In the genomic region with DNA sequence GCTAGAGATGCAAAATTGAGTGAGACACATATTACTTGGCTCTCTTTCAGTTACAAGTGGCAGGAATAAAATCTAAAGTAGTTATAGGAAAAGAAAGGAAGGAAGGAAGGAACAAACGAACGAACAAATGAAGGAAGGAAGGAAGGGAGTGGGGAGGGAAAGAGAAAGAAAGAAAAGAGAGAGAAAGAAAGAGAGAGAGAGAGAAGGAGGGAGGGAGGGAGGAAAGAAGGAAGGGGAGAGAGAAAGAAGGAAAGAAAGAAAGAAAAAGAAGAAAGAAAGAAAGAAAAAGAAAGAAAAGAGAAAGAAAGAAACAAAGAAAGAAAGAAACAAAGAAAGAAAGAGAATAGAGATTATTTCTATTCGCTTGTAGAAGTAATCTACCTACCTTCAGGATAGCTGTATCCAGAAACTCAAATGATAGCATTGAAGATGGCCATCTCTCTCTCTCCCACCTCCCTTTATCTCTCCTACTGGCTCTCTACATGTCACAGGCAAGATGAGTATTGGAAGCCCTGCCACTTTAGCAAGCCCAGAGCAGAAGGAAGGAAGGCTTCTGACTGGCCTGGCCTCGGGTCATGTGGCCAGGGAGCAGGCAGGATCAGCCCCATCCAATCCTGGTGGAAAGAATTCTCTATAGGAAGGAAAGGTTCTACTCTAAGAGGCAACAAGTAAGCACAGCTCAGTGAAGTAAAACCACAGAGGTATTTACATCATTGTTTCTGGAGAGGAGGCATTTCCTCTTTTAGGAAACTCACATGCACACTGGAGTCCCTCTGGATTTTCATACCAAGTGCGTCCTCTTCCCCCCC, we compare ENCODE assay signal across 9 cellular contexts.
A peak's percentile ranks its signal among the peaks of the same experiment; 100 is the strongest.
DNase-seq lines count a peak whose midpoint lies in the region; ATAC-seq, FAIRE-seq and TF ChIP-seq lines count a peak whose summit lies in the region.
"Had no signal": no experiment of that assay in that cellular context is flagged by ENCODE, and none has a peak within 500 bp of the region (broad histone marks: within the 10 kb centered on the region; RNA-seq: fewer than 3 reads in every experiment).

No MANE protein-coding gene starts in this region.

- TF ChIP-seq RAD21 in IMR-90 (IDR thresholded peaks at IDR 0.05; ENCODE audit: low read length) (no peak), GM12878 (IDR thresholded peaks at IDR 0.05; ENCODE audit: insufficient read depth, low read depth, low read length) (no peak)

- TF ChIP-seq CTCF in IMR-90 (conservative IDR thresholded peaks at IDR 0.05; ENCODE audit: low read depth, low read length) (no peak), GM12878 (IDR thresholded peaks at IDR 0.05 in 2 of 3, conservative IDR thresholded peaks at IDR 0.05 in 1 of 3; ENCODE audit: control insufficient read depth in 2 of 3, extremely low read depth in 1 of 3, insufficient read depth in 1 of 3, low read depth in 3 of 3, low read length in 3 of 3) (no peak), left lung (IDR thresholded peaks at IDR 0.05) (no peak)

- DNase-seq in EH (ENCODE audit: low read depth): peak; percentile 83
- peak; percentile 43 for DNase-seq in IMR-90
- DNase-seq in GM12878 (ENCODE audit: low read depth, low spot score): no peak
- DNase-seq in naive B cell: peak; percentile 59
- no peak for DNase-seq in left lung
- DNase-seq in D341Med (ENCODE audit: low spot score): no peak
- DNase-seq in activated CD4-positive, CD25-positive, alpha-beta regulatory T cell treated with anti-CD3 and anti-CD28 coated beads, Interleukin-2, amount 50 U/mL, for 72 hours: no peak
- DNase-seq: NCI-H1105 had no signal

- H3K9ac ChIP-seq in IMR-90 (ENCODE audit: low read depth, low read length) (no peak overlapping the region), GM12878 (ENCODE audit: control insufficient read depth, insufficient read depth, low read length) (no peak overlapping the region)

- H3K27ac ChIP-seq in IMR-90 (ENCODE audit: insufficient read depth, low read length) (no peak overlapping the region), GM12878 (ENCODE audit: control insufficient read depth, insufficient read depth) (no peak overlapping the region), left lung (no peak overlapping the region)

- no peak overlapping the region for H2BK5ac ChIP-seq in IMR-90 (ENCODE audit: low read depth, low read length, poor library complexity, severe bottlenecking)

- BruUV-seq in IMR-90 (replicated peaks; lab: Mats Ljungman, UMichigan): no TSS peak
- no TSS peak for BruUV-seq in GM12878 (replicated peaks; lab: Mats Ljungman, UMichigan)

- peak overlapping the region in 7 of 8 donors; percentile 43 to 86 (median 54) for H3K4me3 Mint-ChIP-seq in naive B cell

- no peak overlapping the region for H3K14ac ChIP-seq in IMR-90 (replicated peaks; ENCODE audit: low read depth, low read length)

- H3K27me3 ChIP-seq in IMR-90 (ENCODE audit: control insufficient read depth, insufficient read depth, low read length): peaks cover 16% of the 10 kb centered on the region
- no peaks in the 10 kb centered on the region for H3K27me3 ChIP-seq in GM12878 (replicated peaks in 1 of 2; ENCODE audit: control insufficient read depth in 2 of 2, insufficient read depth in 2 of 2, low read length in 1 of 2)
- no peaks in the 10 kb centered on the region for H3K27me3 ChIP-seq in left lung

- H3K4me1 ChIP-seq in IMR-90 (ENCODE audit: control insufficient read depth, insufficient read depth, low read length) (peaks cover 10% of the 10 kb centered on the region; the same call in 1 of the 2 replicates), GM12878 (ENCODE audit: control insufficient read depth, insufficient read depth, low read length) (peaks cover 13% of the 10 kb centered on the region), left lung (peaks cover 25 to 44% of the 10 kb centered on the region in 2 donors)

- H3K79me2 ChIP-seq in GM12878 (ENCODE audit: control insufficient read depth, insufficient read depth, low read length): no peaks in the 10 kb centered on the region

- H3K56ac ChIP-seq in IMR-90 (ENCODE audit: extremely low read depth, insufficient read depth, low read length): no peak overlapping the region

- H2BK15ac ChIP-seq in IMR-90 (ENCODE audit: low read depth, low read length): no peak overlapping the region

- TF ChIP-seq EP300 in GM12878 (IDR thresholded peaks at IDR 0.05; ENCODE audit: borderline replicate concordance in 1 of 2, control insufficient read depth in 1 of 2, low read depth in 2 of 2, low read length in 2 of 2): no peak

- H4K8ac ChIP-seq in IMR-90 (ENCODE audit: low read depth in 2 of 2, low read length in 2 of 2): no peak overlapping the region

- ATAC-seq in IMR-90 (ENCODE audit: low read depth) (peak; percentile 50), GM12878 (peak; percentile 65), naive B cell (ENCODE audit: low read depth in 2 of 2) (peak; percentile 76 to 78), left lung (no peak), HG03097 (IDR thresholded peaks at IDR 0.05; ENCODE audit: low FRiP score, unreplicated experiment) (no peak)

- no peak overlapping the region for H4K91ac ChIP-seq in IMR-90 (ENCODE audit: insufficient read depth, low read depth, low read length)

- dilution Hi-C loops in IMR-90 (cut with HindIII; ENCODE audit: low sequenced_read_pairs, unreplicated experiment): no loop called here

- H2AFZ ChIP-seq in IMR-90 (replicated peaks; ENCODE audit: low read length, poor library complexity) (no peak overlapping the region), GM12878 (ENCODE audit: control insufficient read depth, low read depth, low read length) (no peak overlapping the region)

- peaks cover 0 to 8% of the 10 kb centered on the region in 2 donors for H3K36me3 Mint-ChIP-seq in naive B cell

- no peak overlapping the region for H2AK9ac ChIP-seq in IMR-90 (replicated peaks; ENCODE audit: low read depth, low read length, poor library complexity)

- H3K18ac ChIP-seq in IMR-90 (ENCODE audit: low read depth, low read length): no peak overlapping the region

- RAD21 ChIA-PET in GM12878 (lab: Charles Lee; ENCODE audit: unreplicated experiment): no interaction called here

- WGBS in IMR-90 (ENCODE audit: extremely low coverage in 2 of 2, insufficient read length in 1 of 2), 2 experiments: 86% methylated on average over 2 of the region's 5 CpGs; no CpG with 5 or more reads in 1 of the 2 experiments
- 26% methylated on average over 5 of the region's 5 CpGs for WGBS in GM12878 (ENCODE audit: insufficient coverage, insufficient replicate concordance, low lambda C conversion rate, missing lambda C conversion rate)

- H3K36me3 ChIP-seq in IMR-90 (ENCODE audit: control insufficient read depth, insufficient read depth, low read length) (no peaks in the 10 kb centered on the region), GM12878 (ENCODE audit: control insufficient read depth in 2 of 2, insufficient read depth in 2 of 2, low read length in 1 of 2) (no peaks in the 10 kb centered on the region), left lung (no peaks in the 10 kb centered on the region)

- intact Hi-C loops in IMR-90 (cut with micrococcal nuclease): no loop called here
- intact Hi-C loops in GM12878 (cut with micrococcal nuclease; ENCODE audit: unreplicated experiment): no loop called here
- intact Hi-C loops in left lung (cut with DNase I): no loop called here

- SMC1A ChIA-PET in GM12878 (lab: Charles Lee; ENCODE audit: uncharacterized antibody, unreplicated experiment): no interaction called here

- H3K4me2 ChIP-seq in IMR-90 (ENCODE audit: low read depth, low read length): no peak overlapping the region
- H3K4me2 ChIP-seq in GM12878 (ENCODE audit: control insufficient read depth, insufficient read depth): no peak overlapping the region

- no peaks in the 10 kb centered on the region for H3K79me1 ChIP-seq in IMR-90 (ENCODE audit: low read depth in 1 of 2, low read length in 2 of 2)

- no peak for TF ChIP-seq POLR2A in IMR-90 (IDR thresholded peaks at IDR 0.05; ENCODE audit: low read depth, low read length)
- TF ChIP-seq POLR2A in GM12878 (IDR thresholded peaks at IDR 0.05; ENCODE audit: low read depth, low read length): no peak

- H3K27me3 Mint-ChIP-seq in naive B cell: no peaks in the 10 kb centered on the region

- POLR2A ChIA-PET in IMR-90 (lab: Charles Lee; ENCODE audit: unreplicated experiment) (no interaction called here), GM12878 (lab: Charles Lee) (no interaction called here)

- H3K9me3 ChIP-seq in IMR-90 (ENCODE audit: control insufficient read depth, insufficient read depth, low read length) (no peaks in the 10 kb centered on the region; the same call in 1 of the 2 replicates), GM12878 (replicated peaks; ENCODE audit: control insufficient read depth, insufficient read depth, low read length) (no peaks in the 10 kb centered on the region; the same call in 2 of the 3 replicates), left lung (no peaks in the 10 kb centered on the region)

- H3K4me3 ChIP-seq in IMR-90 (ENCODE audit: insufficient read depth, low read depth, low read length): no peak overlapping the region
- no peak overlapping the region for H3K4me3 ChIP-seq in GM12878
- no peak overlapping the region for H3K4me3 ChIP-seq in left lung

- H3K23ac ChIP-seq in IMR-90 (ENCODE audit: low read depth, low read length): no peak overlapping the region

- H3K27ac Mint-ChIP-seq in naive B cell: peak overlapping the region; percentile 67 to 98 (median 92)

- H3K9me1 ChIP-seq in IMR-90 (ENCODE audit: insufficient read depth, low read length): no peaks in the 10 kb centered on the region

- no peak overlapping the region for H3K4ac ChIP-seq in IMR-90 (ENCODE audit: low read depth, low read length)

- H2AK5ac ChIP-seq in IMR-90 (ENCODE audit: low read depth, low read length): no peak overlapping the region

- H4K20me1 ChIP-seq in IMR-90 (ENCODE audit: insufficient read depth, low read length): no peaks in the 10 kb centered on the region
- H4K20me1 ChIP-seq in GM12878 (ENCODE audit: control insufficient read depth, insufficient read depth): no peaks in the 10 kb centered on the region

- no peak for FAIRE-seq in GM12878 (lab: Jason Lieb, UNC)

- H2BK20ac ChIP-seq in IMR-90 (ENCODE audit: low read depth, low read length): no peak overlapping the region

- H2BK120ac ChIP-seq in IMR-90 (ENCODE audit: low read depth, low read length): no peak overlapping the region

- H3K4me1 Mint-ChIP-seq in naive B cell: peaks cover 34 to 62% (median 37%) of the 10 kb centered on the region in 3 donors

- peaks cover 4 to 18% (median 10%) of the 10 kb centered on the region in 7 donors for H3K9me3 Mint-ChIP-seq in naive B cell

- CTCF ChIA-PET in IMR-90 (lab: Yijun Ruan, JAX): no interaction called here
- CTCF ChIA-PET in GM12878 (lab: Yijun Ruan, JAX): no interaction called here

- in situ Hi-C loops in IMR-90 (cut with MboI; ENCODE audit: low sequenced_read_pairs) (no loop called here), GM12878 (cut with MboI) (no loop called here)

- no peak overlapping the region for H4K5ac ChIP-seq in IMR-90 (ENCODE audit: low read depth, low read length)

TF ChIP-seq in GM12878, 131 proteins besides CTCF, POLR2A, EP300 and RAD21 (continues in another document):
- 0 out of 2 replicates have a peak, but pooled peaks have one; percentile 8 for TF ChIP-seq NFIC (IDR thresholded peaks at IDR 0.05; ENCODE audit: low read depth, low read length)

Comparison
In these comparisons a context has a peak if more than half of its experiments do, and no peak if none do; other contexts are left out.
1. DNase-seq: peak in EH (single experiment), IMR-90 (single experiment) and naive B cell (single experiment); none in GM12878 (single experiment), left lung (0 of 2), D341Med (single experiment) and activated CD4-positive, CD25-positive, alpha-beta regulatory T cell treated with anti-CD3 and anti-CD28 coated beads, Interleukin-2, amount 50 U/mL, for 72 hours (single experiment).
2. ATAC-seq: peak in IMR-90 (single experiment), GM12878 (single experiment) and naive B cell (2 of 2); none in left lung (single experiment) and HG03097 (single experiment).